1 cellular context compared by ENCODE assay signal in genomic region chrX:31499120-31499519, GRCh38.
TF ChIP-seq lines count a peak whose summit lies in the region.

No MANE protein-coding gene starts in this region.

TF ChIP-seq in GM23338, 12 proteins besides CTCF, POLR2A, EP300 and RAD21 (continued from another document):
- TF ChIP-seq ZNF462 (CRISPR knock-in tag; IDR thresholded peaks at IDR 0.05) (no peak), CREB1 (CRISPR knock-in tag; IDR thresholded peaks at IDR 0.05; ENCODE audit: low read depth) (no peak), POLR2AphosphoS5 (IDR thresholded peaks at IDR 0.05; ENCODE audit: low read depth) (no peak), STAT1 (IDR thresholded peaks at IDR 0.05; ENCODE audit: unreplicated experiment) (no peak), ZNF114 (CRISPR knock-in tag; IDR thresholded peaks at IDR 0.05) (no peak), NANOG (IDR thresholded peaks at IDR 0.05; ENCODE audit: borderline replicate concordance) (no peak), ZNF331 (CRISPR knock-in tag; IDR thresholded peaks at IDR 0.05; ENCODE audit: low read depth) (no peak), EZH2 (IDR thresholded peaks at IDR 0.05; ENCODE audit: low read depth, unreplicated experiment) (no peak), JUNB (IDR thresholded peaks at IDR 0.05; ENCODE audit: unreplicated experiment) (no peak)
